16 cellular contexts compared by ENCODE assay signal in the genomic region with DNA sequence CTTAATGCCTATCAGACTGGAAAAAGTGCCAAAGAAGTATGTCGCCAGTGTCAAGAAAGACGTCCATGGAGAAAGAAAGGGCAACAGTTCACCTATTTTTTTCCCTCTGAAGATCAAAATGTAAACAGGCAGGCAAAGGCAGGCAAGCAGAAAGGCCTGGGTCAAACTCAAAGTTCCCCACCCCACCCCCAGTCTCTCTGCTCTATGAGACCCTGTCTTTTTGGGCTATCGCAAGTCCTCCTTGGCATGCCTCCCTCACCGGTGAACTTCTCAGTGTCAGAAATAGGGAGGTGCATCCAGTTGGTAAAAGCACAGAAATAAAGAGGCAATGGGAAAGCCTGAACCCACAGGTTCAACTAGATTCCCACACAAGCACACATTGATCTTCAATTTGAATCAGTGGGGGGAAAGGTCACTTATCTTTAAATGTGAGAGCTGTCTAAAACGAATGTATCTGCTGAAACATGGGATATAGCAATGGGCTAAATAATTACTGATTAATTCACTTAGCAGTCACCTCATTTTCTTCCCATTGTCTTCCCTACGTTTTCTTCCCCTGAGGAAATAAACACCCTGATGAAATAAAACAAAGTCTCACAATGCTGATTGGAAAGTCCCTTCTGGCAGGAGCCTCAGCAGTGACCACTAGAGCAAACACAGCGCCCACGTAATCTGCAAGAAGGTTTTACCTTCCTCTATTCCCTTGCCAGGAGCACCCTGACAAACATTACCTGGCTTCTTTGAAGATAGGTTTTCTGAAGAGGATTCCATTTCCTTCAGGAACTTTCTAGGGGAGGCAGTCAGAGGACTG. TPM values are rescaled to one million over a fixed set of nuclear protein-coding genes. Genes with fewer than 3 reads are reported as not detected.
DNase-seq lines count a peak whose midpoint lies in the region; ATAC-seq and TF ChIP-seq lines count a peak whose summit lies in the region.
"Had no signal": no experiment of that assay in that cellular context is flagged by ENCODE, and none has a peak within 500 bp of the region (broad histone marks: within the 10 kb centered on the region; RNA-seq: fewer than 3 reads in every experiment).

No MANE protein-coding gene starts in this region.

- H2BK12ac ChIP-seq in H9 (ENCODE audit: insufficient read length, low read depth, low read length) = no peak overlapping the region

- no peak overlapping the region for H4K8ac ChIP-seq in H9 (replicated peaks; ENCODE audit: insufficient read length, low read depth, low read length)

- H3K9ac ChIP-seq in H9 (ENCODE audit: extremely low read depth, insufficient read length, low read length) = no peak overlapping the region

- H3K27me3 ChIP-seq in H9 (ENCODE audit: insufficient read depth, low read length) = no peaks in the 10 kb centered on the region
- H3K27me3 ChIP-seq: dorsolateral prefrontal cortex had no signal

- DNase-seq in CD14-positive monocyte (ENCODE audit: low spot score) = no peak
- DNase-seq in H9 = no peak
- DNase-seq in memory B cell (ENCODE audit: low spot score in 2 of 2) = no peak
- DNase-seq in foreskin melanocyte = no peak
- DNase-seq in LoVo (ENCODE audit: low spot score) = no peak
- DNase-seq in mesenteric fat pad (ENCODE audit: low spot score) = no peak
- no peak for DNase-seq in SW 1271 (lab: John Stamatoyannopoulos, UW)
- DNase-seq: activated CD4-positive, alpha-beta T cell treated with anti-CD3 and anti-CD28 coated beads for 48 hours; dorsolateral prefrontal cortex; left ventricle myocardium superior; NCI-H2081; NCI-H82; nephron progenitor cell; right cardiac atrium had no signal

- H3K36me3 Mint-ChIP-seq in CD14-positive monocyte (peaks cover 22 to 37% of the 10 kb centered on the region in 2 donors), H9 (ENCODE audit: insufficient read depth in 1 of 3, low read depth in 3 of 3) (0 out of 7 replicates have a peak, but pooled peaks cover 0 to 4% (median 0%) of the 10 kb centered on the region in 3 experiments), memory B cell (peaks cover 7% of the 10 kb centered on the region)
- peaks cover 6% of the 10 kb centered on the region for H3K36me3 Mint-ChIP-seq in activated T-helper 17 cell treated with anti-CD3 and anti-CD28 coated beads, Interleukin-2, amount 50 U/mL, for 72 hours (ENCODE audit: low read depth)

- no peak overlapping the region for H2BK5ac ChIP-seq in H9 (ENCODE audit: insufficient read length, low read length)

- peaks cover 31% of the 10 kb centered on the region for H3K4me1 Mint-ChIP-seq in CD14-positive monocyte
- H3K4me1 Mint-ChIP-seq in H9 = peaks cover 19 to 22% of the 10 kb centered on the region in 2 experiments
- peaks cover 32% of the 10 kb centered on the region for H3K4me1 Mint-ChIP-seq in activated T-helper 17 cell treated with anti-CD3 and anti-CD28 coated beads, Interleukin-2, amount 50 U/mL, for 72 hours
- peaks cover 40% of the 10 kb centered on the region for H3K4me1 Mint-ChIP-seq in memory B cell

- H3K79me1 ChIP-seq in H9 (ENCODE audit: insufficient read depth, low read depth, low read length, poor library complexity, severe bottlenecking) = no peaks in the 10 kb centered on the region

- intact Hi-C loops in CD14-positive monocyte (cut with micrococcal nuclease) = loop anchor here in 1 of 2 donors (10.0 kb wide), 2 partner anchors 85 to 535 kb away; no protein-coding TSS in a partner anchor

- H4K20me1 ChIP-seq in H9 (ENCODE audit: control insufficient read depth, insufficient read depth, insufficient read length) = no peaks in the 10 kb centered on the region

- no peak overlapping the region for H4K91ac ChIP-seq in H9 (ENCODE audit: insufficient read length, low read depth, low read length)

- no peaks in the 10 kb centered on the region for H3K9me3 ChIP-seq in H9 (ENCODE audit: control insufficient read depth, low read depth, low read length)

- no peaks in the 10 kb centered on the region for H3K23me2 ChIP-seq in H9 (ENCODE audit: insufficient read length, low read depth, low read length, poor library complexity, severe bottlenecking)

- H2AK5ac ChIP-seq in H9 (ENCODE audit: insufficient read length, low read length) = no peak overlapping the region

- H2BK120ac ChIP-seq in H9 (ENCODE audit: low read depth, low read length, poor library complexity, severe bottlenecking) = no peak overlapping the region

- H3K27me3 Mint-ChIP-seq in CD14-positive monocyte (ENCODE audit: low read depth in 3 of 3) (no peaks in the 10 kb centered on the region), H9 (ENCODE audit: low read depth) (no peaks in the 10 kb centered on the region), memory B cell (no peaks in the 10 kb centered on the region)
- H3K27me3 Mint-ChIP-seq in activated T-helper 17 cell treated with anti-CD3 and anti-CD28 coated beads, Interleukin-2, amount 50 U/mL, for 72 hours = no peaks in the 10 kb centered on the region

- H3K18ac ChIP-seq in H9 (ENCODE audit: insufficient read length, low read depth, low read length) = no peak overlapping the region

- H3K9me3 Mint-ChIP-seq in CD14-positive monocyte = peaks cover 0 to 2% (median 0%) of the 10 kb centered on the region in 7 donors
- H3K9me3 Mint-ChIP-seq in H9 = no peaks in the 10 kb centered on the region; a peak in 1 of 5 replicates
- H3K9me3 Mint-ChIP-seq in activated T-helper 17 cell treated with anti-CD3 and anti-CD28 coated beads, Interleukin-2, amount 50 U/mL, for 72 hours = no peaks in the 10 kb centered on the region
- H3K9me3 Mint-ChIP-seq in memory B cell = no peaks in the 10 kb centered on the region
- H3K9me3 Mint-ChIP-seq: nephron progenitor cell had no signal

- no peak overlapping the region for H4K5ac ChIP-seq in H9 (ENCODE audit: insufficient read length, low read depth, low read length)

- peak overlapping the region in 4 of 7 donors; percentile 56 to 77 (median 74) for H3K27ac Mint-ChIP-seq in CD14-positive monocyte
- peak overlapping the region in 2 of 3 experiments; percentile 5 to 69; a peak in 3 of 7 replicates for H3K27ac Mint-ChIP-seq in H9
- H3K27ac Mint-ChIP-seq in activated T-helper 17 cell treated with anti-CD3 and anti-CD28 coated beads, Interleukin-2, amount 50 U/mL, for 72 hours = peak overlapping the region; percentile 87
- peak overlapping the region; percentile 90 for H3K27ac Mint-ChIP-seq in memory B cell
- H3K27ac Mint-ChIP-seq: nephron progenitor cell had no signal

- no peak overlapping the region for H3K23ac ChIP-seq in H9 (ENCODE audit: insufficient read length, low read depth, low read length)

- TF ChIP-seq CTCF in CD14-positive monocyte (IDR thresholded peaks at IDR 0.05) (no peak), H9 (conservative IDR thresholded peaks at IDR 0.05) (no peak)

- H3K4ac ChIP-seq in H9 (ENCODE audit: low read depth, low read length) = no peak overlapping the region

- no peak overlapping the region for H2AFZ ChIP-seq in H9 (ENCODE audit: low read length)

- H3K4me3 Mint-ChIP-seq in CD14-positive monocyte (no peak overlapping the region), H9 (no peak overlapping the region), memory B cell (peak overlapping the region; percentile 28)
- H3K4me3 Mint-ChIP-seq in activated T-helper 17 cell treated with anti-CD3 and anti-CD28 coated beads, Interleukin-2, amount 50 U/mL, for 72 hours = peak overlapping the region; percentile 40
- H3K4me3 Mint-ChIP-seq: nephron progenitor cell had no signal

- no peak overlapping the region for H2BK15ac ChIP-seq in H9 (ENCODE audit: low read depth, low read length)

- peak overlapping the region; percentile 43; the same call in 1 of the 2 replicates for H3K14ac ChIP-seq in H9 (ENCODE audit: insufficient read depth, low read length)

- H3K79me2 ChIP-seq in H9 (ENCODE audit: insufficient read depth, low read length) = no peaks in the 10 kb centered on the region

- no peak overlapping the region for H3K4me2 ChIP-seq in H9 (ENCODE audit: insufficient read depth, insufficient read length, low read length)

- H3K4me1 ChIP-seq in H9 (ENCODE audit: insufficient read depth, low read length) = no peaks in the 10 kb centered on the region; the same call in 1 of the 2 replicates

- WGBS in H9 (ENCODE audit: extremely low coverage, insufficient read length, low lambda C conversion rate) = no CpG with 5 or more reads among the region's 8 CpGs

- no peak overlapping the region for H2BK20ac ChIP-seq in H9 (ENCODE audit: low read depth, low read length, poor library complexity, severe bottlenecking)

- H3T11ph ChIP-seq in H9 (ENCODE audit: low read length) = no peak overlapping the region

- H3K56ac ChIP-seq in H9 (ENCODE audit: insufficient read length, low read depth, low read length) = no peak overlapping the region

- no peak overlapping the region for H3K27ac ChIP-seq in H9 (ENCODE audit: insufficient read length, low read depth, low read length)
- H3K27ac ChIP-seq: dorsolateral prefrontal cortex had no signal

- no peak for ATAC-seq in activated T-helper 17 cell treated with anti-CD3 and anti-CD28 coated beads, Interleukin-2, amount 50 U/mL, for 72 hours (replicated peaks)
- ATAC-seq in memory B cell (ENCODE audit: low read depth) = peak; percentile 72
- ATAC-seq: HCT116, left ventricle myocardium superior, right cardiac atrium had no signal

RNA-seq across cellular contexts. Expression of gene JAZF1, which starts 31.1 kb away (rescaled TPM):
- polyA plus RNA-seq in CD14-positive monocyte = 10 to 100 TPM; 12.1 to 17.2 TPM
- total RNA-seq in H9 (2021) (7.6 and 9.1 TPM in 2 replicates), mesenteric fat pad (27.7 TPM)
- 1 to 10 TPM; 5.6 to 5.7 TPM for total RNA-seq in activated T-helper 17 cell treated with anti-CD3 and anti-CD28 coated beads, Interleukin-2, amount 50 U/mL, for 72 hours

Comparison
In these comparisons a context has a peak if more than half of its experiments do, and no peak if none do; other contexts are left out.
1. H3K27ac Mint-ChIP-seq: peak in every context shown above with its lines; median percentile 90 in memory B cell; 87 in activated T-helper 17 cell treated with anti-CD3 and anti-CD28 coated beads, Interleukin-2, amount 50 U/mL, for 72 hours; 74 in CD14-positive monocyte; 37 in H9.
2. H3K4me3 Mint-ChIP-seq: peak in activated T-helper 17 cell treated with anti-CD3 and anti-CD28 coated beads, Interleukin-2, amount 50 U/mL, for 72 hours (single experiment) and memory B cell (single experiment); none in CD14-positive monocyte (0 of 2) and H9 (0 of 2).